Comparison of ENCODE assay signal across 30 cellular contexts in genomic region chr17:29763273-29763672, GRCh38.
"Had no signal": no experiment of that assay in that cellular context is flagged by ENCODE, and none has a peak within 500 bp of the region (broad histone marks: within the 10 kb centered on the region; RNA-seq: fewer than 3 reads in every experiment).

No MANE protein-coding gene starts in this region.

- H3K27ac ChIP-seq: cardiac muscle cell, KMS-11 had no signal

- FAIRE-seq: astrocyte, RCC 7860, TTC549 had no signal

- DNase-seq: activated B cell treated with CpG ODN at 0.5 μM for 24 hours; activated CD4-positive, alpha-beta memory T cell treated with anti-CD3 and anti-CD28 coated beads, Interleukin-2, amount 10 ng/mL, durations not matched to agents 7 days and 5 days; activated CD4-positive, alpha-beta T cell treated with anti-CD3 and anti-CD28 coated beads for 1 hour; activated CD4-positive, alpha-beta T cell treated with anti-CD3 and anti-CD28 coated beads, Interleukin-2, amount 10 ng/mL, durations not matched to agents 7 days and 5 days; activated gamma-delta T cell; activated naive CD4-positive, alpha-beta T cell treated with anti-CD3 and anti-CD28 coated beads for 36 hours; activated T-cell treated with anti-CD3 and anti-CD28 coated beads for 4 hours; activated T-cell treated with anti-CD3 and anti-CD28 coated beads, Interleukin-2, amount 50 U/mL, for 48 hours; amygdala; MG63; MV-4-11; NCI-H1092 treated with DMSO at 0.1 percent for 48 hours; NCI-H1417 treated with DMSO at 0.1 percent for 48 hours; NCI-H1694; NCI-H2029; NCI-H2107; NCI-H446 treated with DMSO at 0.1 percent for 48 hours; NCI-H524 treated with DMSO at 0.1 percent for 48 hours; NCI-H774; NK-92 treated with Interleukin-12 subunit alpha and Interleukin-12 subunit beta, amount 100 ng/mL, for 24 hours; SHP77 treated with DMSO at 0.1 percent for 48 hours; T-cell; T-helper 2 cell; T1000 had no signal

- H3K9me3 ChIP-seq: MG63 had no signal

- ATAC-seq: activated T-helper 17 cell treated with anti-CD3 and anti-CD28 coated beads, Interleukin-2, amount 50 U/mL, for 72 hours; T-cell had no signal

- H3K4me2 ChIP-seq: KMS-11 had no signal

- H3K36me3 ChIP-seq: cardiac muscle cell, MG63 had no signal

- H3K4me3 ChIP-seq: cardiac muscle cell, MG63 had no signal

- H3K27me3 ChIP-seq: cardiac muscle cell, MG63 had no signal
